7 cellular contexts compared by ENCODE assay signal in genomic region chr15:58987501-58988010, GRCh38. TPM values are rescaled to one million over a fixed set of nuclear protein-coding genes. Genes with fewer than 3 reads are reported as not detected.
DNase-seq lines count a peak whose midpoint lies in the region; ATAC-seq, FAIRE-seq and TF ChIP-seq lines count a peak whose summit lies in the region.

RNF111 (plus strand) TSS chr15:58987663; CDS start chr15:59030823, 43,160 bp downstream.

- peak within 1 kb of the TSS; percentile 74 to 97 (median 92) for H3K27ac ChIP-seq in body of pancreas
- H3K27ac ChIP-seq in sigmoid colon = peak within 1 kb of the TSS; percentile 90 to 96 (median 92)

- TF ChIP-seq CTCF in body of pancreas (IDR thresholded peaks at IDR 0.05) (peak in 1 of 7 experiments; percentile 10), sigmoid colon (IDR thresholded peaks at IDR 0.05) (no peak)

- H3K27me3 ChIP-seq in body of pancreas (no peaks in the 10 kb centered on the region), sigmoid colon (no peaks in the 10 kb centered on the region)

- intact Hi-C loops in body of pancreas (cut with DNase I) = no loop called here
- intact Hi-C loops in sigmoid colon (cut with DNase I) = loop anchor here (2.0 to 5.0 kb wide), 3 partner anchors 55 to 451 kb away; partner anchors contain the start of genes CCNB2, FAM81A and SLTM

- TF ChIP-seq POLR2A in body of pancreas (IDR thresholded peaks at IDR 0.05) (peak; percentile 57 to 91 (median 89)), sigmoid colon (IDR thresholded peaks at IDR 0.05) (peak; percentile 86 to 87)

- ATAC-seq in GM18517 (IDR thresholded peaks at IDR 0.05; ENCODE audit: unreplicated experiment) (peak; percentile 73), HG03045 (IDR thresholded peaks at IDR 0.05; ENCODE audit: unreplicated experiment) (peak; percentile 81), body of pancreas (peak; percentile 98)

- H3K4me3 ChIP-seq in body of pancreas = peak within 1 kb of the TSS; percentile 86 to 87
- peak within 1 kb of the TSS; percentile 86 to 95 (median 90) for H3K4me3 ChIP-seq in sigmoid colon

- TF ChIP-seq EP300 in sigmoid colon (IDR thresholded peaks at IDR 0.05) = no peak

- H3K9me3 ChIP-seq in body of pancreas = no peaks in the 10 kb centered on the region
- H3K9me3 ChIP-seq in sigmoid colon = no peaks in the 10 kb centered on the region

- H3K4me1 ChIP-seq in body of pancreas = peaks cover 12% of the 10 kb centered on the region
- H3K4me1 ChIP-seq in sigmoid colon = peaks cover 0 to 34% (median 26%) of the 10 kb centered on the region in 4 donors

- FAIRE-seq in TTC549 (lab: Jason Lieb, UNC) = peak; percentile 60

- peak; percentile 72 for DNase-seq in NCI-H2107 treated with DMSO at 0.1 percent for 48 hours (lab: John Stamatoyannopoulos, UW; ENCODE audit: unreplicated experiment)
- peak; percentile 89 to 96 (median 92) for DNase-seq in body of pancreas
- peak; percentile 85 for DNase-seq in iPS DF 4.7 (ENCODE audit: extremely low read depth, low spot score)
- peak; percentile 95 for DNase-seq in sigmoid colon

- WGBS in body of pancreas, 2 donors = 0 to 2% methylated on average over 43 to 47 of the region's 47 CpGs
- 0% methylated on average over 47 of the region's 47 CpGs for WGBS in sigmoid colon, 2 donors

- no peaks in the 10 kb centered on the region for H3K36me3 ChIP-seq in body of pancreas (replicated peaks in 1 of 2; ENCODE audit: insufficient read depth in 1 of 2, low read depth in 2 of 2)
- H3K36me3 ChIP-seq in sigmoid colon = peaks cover 0 to 6% (median 0%) of the 10 kb centered on the region in 4 donors

RNA-seq across cellular contexts. Expression of gene RNF111, which starts in this region (rescaled TPM):
- total RNA-seq in body of pancreas (10 to 100 TPM in 1 of 2 donors, 1 to 10 TPM in 1; 6.9 to 22.8 TPM), sigmoid colon (10 to 100 TPM; 15.0 to 28.6 (median 20.8) TPM)
- 10 to 100 TPM in 1 of 3 donors, 1 to 10 TPM in 2; 7.6 to 13.8 (median 9.6) TPM for polyA plus RNA-seq in sigmoid colon

Comparison
In these comparisons a context has a peak if more than half of its experiments do, and no peak if none do; other contexts are left out.
1. Peak in every context shown above with its lines: DNase-seq, ATAC-seq, H3K4me3 ChIP-seq and H3K27ac ChIP-seq.